ENCODE assay signal across 9 cellular contexts in the genomic region with DNA sequence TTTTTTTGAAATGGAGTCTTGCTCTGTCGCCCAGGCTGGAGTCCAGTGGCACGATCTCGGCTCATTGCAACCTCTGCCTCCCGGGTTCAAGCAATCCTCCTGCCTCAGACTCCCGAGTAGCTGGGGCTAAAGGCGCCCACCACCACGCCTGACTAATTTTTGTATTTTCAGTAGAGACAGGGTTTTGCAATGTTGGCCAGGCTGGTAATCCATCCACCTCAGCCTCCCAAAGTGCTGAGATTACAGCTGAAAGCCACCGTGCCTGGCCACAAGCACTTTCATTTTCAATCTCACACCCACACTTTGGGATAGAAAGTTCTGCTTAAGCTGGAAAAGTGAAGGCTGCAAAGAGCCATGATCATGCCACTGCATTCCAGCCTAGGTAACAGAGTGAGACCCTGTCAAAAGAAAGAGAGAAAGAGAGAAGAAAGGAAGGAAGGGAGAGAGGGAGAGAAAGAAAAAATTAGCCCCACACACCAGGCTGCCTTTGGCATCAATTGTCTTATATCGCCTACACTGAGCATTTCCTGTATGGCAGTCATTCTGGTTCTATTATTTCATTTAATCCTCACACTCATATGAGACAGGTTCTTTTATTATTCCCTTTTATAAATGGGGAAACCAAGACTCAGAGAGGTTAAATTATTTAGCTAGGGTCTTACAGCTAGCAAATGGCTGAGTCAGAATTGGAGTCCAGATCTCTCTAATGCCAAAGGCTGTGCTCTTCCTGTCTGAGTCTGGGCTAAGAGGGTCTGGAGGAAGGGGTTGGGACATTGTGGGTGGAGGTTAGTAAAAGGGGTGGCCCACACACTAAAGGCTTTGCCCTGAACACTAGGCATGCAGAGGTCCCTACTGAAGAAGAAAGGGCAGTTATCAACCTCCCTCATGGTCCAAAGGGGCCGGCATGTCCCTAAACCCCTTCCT. TPM values are rescaled to one million over a fixed set of nuclear protein-coding genes. Genes with fewer than 3 reads are reported as not detected.
A peak's percentile ranks its signal among the peaks of the same experiment; 100 is the strongest.
DNase-seq lines count a peak whose midpoint lies in the region; ATAC-seq and FAIRE-seq lines count a peak whose summit lies in the region.
"Had no signal": no experiment of that assay in that cellular context is flagged by ENCODE, and none has a peak within 500 bp of the region (broad histone marks: within the 10 kb centered on the region; RNA-seq: fewer than 3 reads in every experiment).

No MANE protein-coding gene starts in this region.

- peak; percentile 51 for ATAC-seq in GM19452 (IDR thresholded peaks at IDR 0.05; ENCODE audit: unreplicated experiment)

- H4K20me1 ChIP-seq in BLaER1 treated with 17β-estradiol and CSF1 and Interleukin-3, amounts not matched to agents 10 nM and 100 nM, result no peaks in the 10 kb centered on the region

- peak overlapping the region in 6 of 11 experiments; percentile 13 to 48 (median 34); a peak in 9 of 22 replicates for H3K9ac ChIP-seq in BLaER1 treated with 17β-estradiol and CSF1 and Interleukin-3, amounts not matched to agents 10 nM and 100 nM

- peaks cover 0 to 3% (median 0%) of the 10 kb centered on the region in 11 experiments; a peak in 2 of 22 replicates for H3K36me3 ChIP-seq in BLaER1 treated with 17β-estradiol and CSF1 and Interleukin-3, amounts not matched to agents 10 nM and 100 nM
- H3K36me3 ChIP-seq in SJSA1, result no peaks in the 10 kb centered on the region

- H3K4me3 ChIP-seq in BLaER1 treated with 17β-estradiol and CSF1 and Interleukin-3, amounts not matched to agents 10 nM and 100 nM, result peak overlapping the region in 1 of 10 experiments; percentile 13; a peak in 2 of 20 replicates
- H3K4me3 ChIP-seq in SJSA1, result no peak overlapping the region

- peaks cover 18 to 30% (median 24%) of the 10 kb centered on the region in 11 experiments for H3K9me3 ChIP-seq in BLaER1 treated with 17β-estradiol and CSF1 and Interleukin-3, amounts not matched to agents 10 nM and 100 nM (replicated peaks in 1 of 11)
- peaks cover 7% of the 10 kb centered on the region for H3K9me3 ChIP-seq in SJSA1 (replicated peaks)

- peak overlapping the region; percentile 50 to 85 (median 68) for H3K4me2 ChIP-seq in BLaER1 treated with 17β-estradiol and CSF1 and Interleukin-3, amounts not matched to agents 10 nM and 100 nM

- DNase-seq in SJSA1 (ENCODE audit: low read depth in 1 of 2, low spot score in 2 of 2) (peak in 1 of 2 experiments; percentile 36), mesenteric fat pad (ENCODE audit: low spot score) (peak; percentile 51), HTR-8/SVneo (ENCODE audit: insufficient read length, low spot score) (no peak), NCI-H2227 (lab: John Stamatoyannopoulos, UW; ENCODE audit: unreplicated experiment) (no peak), SHP77 (lab: John Stamatoyannopoulos, UW) (no peak), NCI-H1417 (lab: John Stamatoyannopoulos, UW) (no peak)
- DNase-seq: amygdala had no signal

- peak overlapping the region in 9 of 11 experiments; percentile 11 to 63 (median 43); a peak in 11 of 22 replicates for H3K27ac ChIP-seq in BLaER1 treated with 17β-estradiol and CSF1 and Interleukin-3, amounts not matched to agents 10 nM and 100 nM
- H3K27ac ChIP-seq in SJSA1, result peak overlapping the region; percentile 41

- no peaks in the 10 kb centered on the region for H3K27me3 ChIP-seq in BLaER1 treated with 17β-estradiol and CSF1 and Interleukin-3, amounts not matched to agents 10 nM and 100 nM
- no peaks in the 10 kb centered on the region for H3K27me3 ChIP-seq in SJSA1 (replicated peaks)

- FAIRE-seq in HTR-8/SVneo (lab: Jason Lieb, UNC), result no peak

- peaks cover 17 to 33% (median 23%) of the 10 kb centered on the region in 10 experiments for H3K4me1 ChIP-seq in BLaER1 treated with 17β-estradiol and CSF1 and Interleukin-3, amounts not matched to agents 10 nM and 100 nM
- peaks cover 34% of the 10 kb centered on the region for H3K4me1 ChIP-seq in SJSA1 (replicated peaks)

RNA-seq across cellular contexts. Expression of a gene that starts 37.9 kb away (rescaled TPM):
- total RNA-seq in SJSA1 (2014; rRNA removed; shearing (Covaris generic)), result 60.1 and 65.3 TPM in 2 replicates
- 289 TPM for total RNA-seq in mesenteric fat pad
